ENCODE assay signal across 11 cellular contexts in genomic region chr9:116712781-116713180, GRCh38.
"Had no signal": no experiment of that assay in that cellular context is flagged by ENCODE, and none has a peak within 500 bp of the region (broad histone marks: within the 10 kb centered on the region; RNA-seq: fewer than 3 reads in every experiment).

No MANE protein-coding gene starts in this region.

- H3K9me3 ChIP-seq: HAP-1 had no signal

- H3K4me2 ChIP-seq: GM23338 had no signal

- ATAC-seq: GM23338, HCT116 had no signal

- H2AFZ ChIP-seq: GM23248, GM23338 had no signal

- H3K4me3 ChIP-seq: GM23248, GM23338, HAP-1 had no signal

- FAIRE-seq: H1, H54 had no signal

- DNase-seq: GM23248, GOT3, H7, H9, HCEC 1CT, HFFc6 had no signal

- H3K36me3 ChIP-seq: HAP-1 had no signal

- H3K27ac ChIP-seq: GM23248 had no signal
